In genomic region chr14:103712633-103713247, GRCh38 we compare ENCODE assay signal across 9 cellular contexts. TPM values are rescaled to one million over a fixed set of nuclear protein-coding genes. Genes with fewer than 3 reads are reported as not detected.
DNase-seq lines count a peak whose midpoint lies in the region; ATAC-seq lines count a peak whose summit lies in the region.
"Had no signal": no experiment of that assay in that cellular context is flagged by ENCODE, and none has a peak within 500 bp of the region (broad histone marks: within the 10 kb centered on the region; RNA-seq: fewer than 3 reads in every experiment).

No MANE protein-coding gene starts in this region.

- no peak overlapping the region for H3K4me3 ChIP-seq in BLaER1 treated with 17β-estradiol and CSF1 and Interleukin-3, amounts not matched to agents 10 nM and 100 nM
- H3K4me3 ChIP-seq in neuronal stem cell (ENCODE audit: low read length in 2 of 2) = no peak overlapping the region

- H4K20me1 ChIP-seq in BLaER1 treated with 17β-estradiol and CSF1 and Interleukin-3, amounts not matched to agents 10 nM and 100 nM = peaks cover 12 to 77% (median 58%) of the 10 kb centered on the region in 11 experiments; a peak in 21 of 22 replicates

- H3K9me3 ChIP-seq in BLaER1 treated with 17β-estradiol and CSF1 and Interleukin-3, amounts not matched to agents 10 nM and 100 nM (replicated peaks in 1 of 11) = no peaks in the 10 kb centered on the region
- H3K9me3 ChIP-seq in KOPT-K1 (ENCODE audit: insufficient read depth, low read length, poor library complexity, severe bottlenecking) (no peaks in the 10 kb centered on the region), neuronal stem cell (replicated peaks in 1 of 2; ENCODE audit: control insufficient read depth in 2 of 2, insufficient read depth in 1 of 2, low read depth in 1 of 2, low read length in 2 of 2) (no peaks in the 10 kb centered on the region)

- peak overlapping the region in 4 of 11 experiments; percentile 80 to 95 (median 93); a peak in 3 of 22 replicates for H3K4me2 ChIP-seq in BLaER1 treated with 17β-estradiol and CSF1 and Interleukin-3, amounts not matched to agents 10 nM and 100 nM
- no peak overlapping the region for H3K4me2 ChIP-seq in neuronal stem cell (ENCODE audit: insufficient read depth, low read length, poor library complexity, severe bottlenecking)

- H3K9ac ChIP-seq in BLaER1 treated with 17β-estradiol and CSF1 and Interleukin-3, amounts not matched to agents 10 nM and 100 nM = peak overlapping the region in 9 of 11 experiments; percentile 46 to 98 (median 96); a peak in 15 of 22 replicates
- H3K9ac ChIP-seq in neuronal stem cell (ENCODE audit: low read depth, low read length, poor library complexity) = peak overlapping the region; percentile 60

- H3K23ac ChIP-seq in neuronal stem cell (ENCODE audit: low read depth, low read length, poor library complexity) = peak overlapping the region; percentile 73

- H2BK120ac ChIP-seq in neuronal stem cell (ENCODE audit: low read depth, low read length) = no peak overlapping the region

- H2BK5ac ChIP-seq in neuronal stem cell (ENCODE audit: low read length) = peak overlapping the region; percentile 39

- H3K36me3 ChIP-seq in BLaER1 treated with 17β-estradiol and CSF1 and Interleukin-3, amounts not matched to agents 10 nM and 100 nM = peaks cover 16 to 57% (median 45%) of the 10 kb centered on the region in 11 experiments; a peak in 21 of 22 replicates
- peaks cover 66% of the 10 kb centered on the region for H3K36me3 ChIP-seq in KOPT-K1 (ENCODE audit: insufficient read depth, low read length)
- H3K36me3 ChIP-seq in neuronal stem cell (replicated peaks in 1 of 2; ENCODE audit: control insufficient read depth in 2 of 2, insufficient read depth in 2 of 2, low read length in 2 of 2) = peaks cover 17 to 69% of the 10 kb centered on the region in 2 donors

- H4K8ac ChIP-seq in neuronal stem cell (ENCODE audit: low read depth, low read length) = no peak overlapping the region

- H3K14ac ChIP-seq in neuronal stem cell (ENCODE audit: low read length) = no peak overlapping the region

- DNase-seq in cerebellar cortex (ENCODE audit: low spot score) = peak; percentile 48
- DNase-seq in neuronal stem cell (ENCODE audit: low spot score) = no peak
- DNase-seq in 8988T = no peak
- DNase-seq: NK-92 treated with Interleukin-12 subunit alpha and Interleukin-12 subunit beta, amount 100 ng/mL, for 24 hours had no signal

- H2BK12ac ChIP-seq in neuronal stem cell (ENCODE audit: low read length) = no peak overlapping the region

- WGBS in neuronal stem cell (ENCODE audit: extremely low coverage in 2 of 2, insufficient read length in 2 of 2, insufficient replicate concordance in 1 of 2), 2 donors = no CpG with 5 or more reads among the region's 24 CpGs

- peak overlapping the region; percentile 71 for H3K18ac ChIP-seq in neuronal stem cell (ENCODE audit: low read length)

- no peak overlapping the region for H2BK15ac ChIP-seq in neuronal stem cell (ENCODE audit: low read length)

- peak overlapping the region; percentile 75 for H2AK5ac ChIP-seq in neuronal stem cell (ENCODE audit: low read depth, low read length)

- no peak overlapping the region for H2AFZ ChIP-seq in neuronal stem cell (ENCODE audit: low read length)

- no peaks in the 10 kb centered on the region for H3K27me3 ChIP-seq in BLaER1 treated with 17β-estradiol and CSF1 and Interleukin-3, amounts not matched to agents 10 nM and 100 nM
- no peaks in the 10 kb centered on the region for H3K27me3 ChIP-seq in neuronal stem cell (ENCODE audit: control insufficient read depth in 3 of 3, insufficient read depth in 3 of 3, low read depth in 1 of 3, low read length in 3 of 3)

- peaks cover 31% of the 10 kb centered on the region for H3K79me1 ChIP-seq in neuronal stem cell (ENCODE audit: low read depth, low read length)

- H3K27ac ChIP-seq in BLaER1 treated with 17β-estradiol and CSF1 and Interleukin-3, amounts not matched to agents 10 nM and 100 nM = peak overlapping the region in 4 of 11 experiments; percentile 3 to 94 (median 36); a peak in 4 of 22 replicates
- H3K27ac ChIP-seq in KOPT-K1 (ENCODE audit: low read depth, low read length, poor library complexity, severe bottlenecking) (peak overlapping the region; percentile 87), neuronal stem cell (replicated peaks; ENCODE audit: low read length) (no peak overlapping the region)

- ATAC-seq in HG02610 (IDR thresholded peaks at IDR 0.05; ENCODE audit: unreplicated experiment) (no peak), GM18517 (IDR thresholded peaks at IDR 0.05; ENCODE audit: unreplicated experiment) (no peak), HG03039 (IDR thresholded peaks at IDR 0.05; ENCODE audit: unreplicated experiment) (no peak)

- no peak overlapping the region for H3K4ac ChIP-seq in neuronal stem cell (ENCODE audit: low read length)

- H4K91ac ChIP-seq in neuronal stem cell (ENCODE audit: low read depth, low read length, poor library complexity) = no peak overlapping the region

- peaks cover 29 to 56% (median 40%) of the 10 kb centered on the region in 10 experiments for H3K4me1 ChIP-seq in BLaER1 treated with 17β-estradiol and CSF1 and Interleukin-3, amounts not matched to agents 10 nM and 100 nM
- H3K4me1 ChIP-seq in neuronal stem cell (ENCODE audit: control insufficient read depth in 2 of 2, insufficient read depth in 1 of 2, low read depth in 1 of 2, low read length in 2 of 2) = peaks cover 22 to 23% of the 10 kb centered on the region in 2 donors

RNA-seq across cellular contexts. Expression of gene XRCC3, which starts 2.5 kb away (rescaled TPM):
- 31.8 TPM for polyA plus RNA-seq in neuronal stem cell (2013, experiment 1 of 2)
- 33.0 TPM for polyA plus RNA-seq in neuronal stem cell (2013, experiment 2 of 2)

RNA-seq across cellular contexts. Expression of gene ZFYVE21, which starts 2.9 kb away (rescaled TPM):
- 34.8 TPM for polyA plus RNA-seq in neuronal stem cell (2013, experiment 1 of 2)
- polyA plus RNA-seq in neuronal stem cell (2013, experiment 2 of 2) = 32.9 TPM
